ENCODE assay signal across 8 cellular contexts in genomic region chr1:20194770-20195463, GRCh38. TPM values are rescaled to one million over a fixed set of nuclear protein-coding genes. Genes with fewer than 3 reads are reported as not detected.
DNase-seq lines count a peak whose midpoint lies in the region; ATAC-seq and TF ChIP-seq lines count a peak whose summit lies in the region.

No MANE protein-coding gene starts in this region.

- no peak overlapping the region for H3K23ac ChIP-seq in IMR-90 (ENCODE audit: low read depth, low read length)

- TF ChIP-seq RAD21 in IMR-90 (IDR thresholded peaks at IDR 0.05; ENCODE audit: low read length), result peak; percentile 48

- H4K91ac ChIP-seq in IMR-90 (ENCODE audit: insufficient read depth, low read depth, low read length), result no peak overlapping the region

- H3K27ac ChIP-seq in CD8-positive, alpha-beta memory T cell (ENCODE audit: low read depth, low read length), result no peak overlapping the region
- no peak overlapping the region for H3K27ac ChIP-seq in IMR-90 (ENCODE audit: insufficient read depth, low read length)

- dilution Hi-C loops in IMR-90 (cut with HindIII; ENCODE audit: low sequenced_read_pairs, unreplicated experiment), result no loop called here

- H3K4me3 ChIP-seq in CD8-positive, alpha-beta memory T cell (ENCODE audit: low read length), result no peak overlapping the region
- H3K4me3 ChIP-seq in IMR-90 (ENCODE audit: insufficient read depth, low read depth, low read length) (no peak overlapping the region), retinal pigment epithelial cell (ENCODE audit: low read length) (no peak overlapping the region)

- H4K5ac ChIP-seq in IMR-90 (ENCODE audit: low read depth, low read length), result no peak overlapping the region

- H3K18ac ChIP-seq in IMR-90 (ENCODE audit: low read depth, low read length), result no peak overlapping the region

- H2BK20ac ChIP-seq in IMR-90 (ENCODE audit: low read depth, low read length), result no peak overlapping the region

- H3K14ac ChIP-seq in IMR-90 (replicated peaks; ENCODE audit: low read depth, low read length), result no peak overlapping the region

- H3K27me3 Mint-ChIP-seq in CD8-positive, alpha-beta memory T cell, result peaks cover 17 to 56% of the 10 kb centered on the region in 2 donors

- TF ChIP-seq POLR2A in IMR-90 (IDR thresholded peaks at IDR 0.05; ENCODE audit: low read depth, low read length) (no peak), GM18505 (IDR thresholded peaks at IDR 0.05; ENCODE audit: borderline replicate concordance, extremely low read depth, insufficient read depth, insufficient read length) (no peak)

- H3K36me3 Mint-ChIP-seq in CD8-positive, alpha-beta memory T cell, result no peaks in the 10 kb centered on the region
- H3K36me3 Mint-ChIP-seq in activated naive CD4-positive, alpha-beta T cell treated with anti-CD3 and anti-CD28 coated beads, Interleukin-2, amount 50 U/mL, for 72 hours, result no peaks in the 10 kb centered on the region

- no peaks in the 10 kb centered on the region for H3K9me3 ChIP-seq in CD8-positive, alpha-beta memory T cell (ENCODE audit: low read length)
- no peaks in the 10 kb centered on the region for H3K9me3 ChIP-seq in IMR-90 (ENCODE audit: control insufficient read depth, insufficient read depth, low read length)

- H2BK5ac ChIP-seq in IMR-90 (ENCODE audit: low read depth, low read length, poor library complexity, severe bottlenecking), result no peak overlapping the region

- WGBS in IMR-90 (ENCODE audit: extremely low coverage in 2 of 2, insufficient read length in 1 of 2), 2 experiments, result no CpG with 5 or more reads among the region's 15 CpGs

- CTCF ChIA-PET in CD8-positive, alpha-beta memory T cell (lab: Charles Lee), result interaction anchor here (1.0 to 5.3 kb wide), 7 partner anchors 13 to 276 kb away, joined by 3 to 47 read pairs (median 6); no protein-coding TSS in a partner anchor
- CTCF ChIA-PET in IMR-90 (lab: Yijun Ruan, JAX), result interaction anchor here (0.6 to 1.4 kb wide), 3 partner anchors 24 to 291 kb away, joined by 3 read pairs; partner anchors contain the start of gene CAMK2N1

- intact Hi-C loops in IMR-90 (cut with micrococcal nuclease) (loop anchor here (1.0 kb wide), 3 partner anchors 94 to 277 kb away; no protein-coding TSS in a partner anchor), cardiac septum (cut with DNase I) (loop anchor here (2.0 to 5.0 kb wide), 2 partner anchors 94 to 278 kb away; no protein-coding TSS in a partner anchor)

- no peaks in the 10 kb centered on the region for H4K20me1 ChIP-seq in IMR-90 (ENCODE audit: insufficient read depth, low read length)

- H3K27ac Mint-ChIP-seq in CD8-positive, alpha-beta memory T cell, result no peak overlapping the region
- H3K27ac Mint-ChIP-seq in activated naive CD4-positive, alpha-beta T cell treated with anti-CD3 and anti-CD28 coated beads, Interleukin-2, amount 50 U/mL, for 72 hours, result no peak overlapping the region

- H3K4ac ChIP-seq in IMR-90 (ENCODE audit: low read depth, low read length), result no peak overlapping the region

- no peaks in the 10 kb centered on the region for H3K9me3 Mint-ChIP-seq in CD8-positive, alpha-beta memory T cell
- no peaks in the 10 kb centered on the region for H3K9me3 Mint-ChIP-seq in activated naive CD4-positive, alpha-beta T cell treated with anti-CD3 and anti-CD28 coated beads, Interleukin-2, amount 50 U/mL, for 72 hours

- in situ Hi-C loops in IMR-90 (cut with MboI; ENCODE audit: low sequenced_read_pairs), result no loop called here

- TF ChIP-seq CTCF in IMR-90 (conservative IDR thresholded peaks at IDR 0.05; ENCODE audit: low read depth, low read length), result peak; percentile 59
- TF ChIP-seq CTCF in retinal pigment epithelial cell (conservative IDR thresholded peaks at IDR 0.05; ENCODE audit: low read depth, low read length), result peak; percentile 98

- no peak overlapping the region for H3K4me2 ChIP-seq in IMR-90 (ENCODE audit: low read depth, low read length)

- no peak overlapping the region for H3K4me3 Mint-ChIP-seq in CD8-positive, alpha-beta memory T cell

- POLR2A ChIA-PET in CD8-positive, alpha-beta memory T cell (lab: Charles Lee), result no interaction called here
- POLR2A ChIA-PET in IMR-90 (lab: Charles Lee; ENCODE audit: unreplicated experiment), result interaction anchor here (0.8 kb wide), 1 partner anchor 43 kb away, joined by 11 read pairs; no protein-coding TSS in a partner anchor

- no peaks in the 10 kb centered on the region for H3K9me1 ChIP-seq in IMR-90 (ENCODE audit: insufficient read depth, low read length)

- ATAC-seq in IMR-90 (ENCODE audit: low read depth), result peak; percentile 75
- peak; percentile 79 to 83 for ATAC-seq in activated naive CD4-positive, alpha-beta T cell treated with anti-CD3 and anti-CD28 coated beads, Interleukin-2, amount 50 U/mL, for 72 hours
- ATAC-seq in GM18505 (IDR thresholded peaks at IDR 0.05; ENCODE audit: unreplicated experiment), result no peak
- ATAC-seq in HG03460 (IDR thresholded peaks at IDR 0.05; ENCODE audit: unreplicated experiment), result no peak

- H3K56ac ChIP-seq in IMR-90 (ENCODE audit: extremely low read depth, insufficient read depth, low read length), result no peak overlapping the region

- no peak overlapping the region for H3K9ac ChIP-seq in IMR-90 (ENCODE audit: low read depth, low read length)

- H2BK15ac ChIP-seq in IMR-90 (ENCODE audit: low read depth, low read length), result no peak overlapping the region

- H2AFZ ChIP-seq in IMR-90 (replicated peaks; ENCODE audit: low read length, poor library complexity), result no peak overlapping the region

- peaks cover 0 to 4% (median 0%) of the 10 kb centered on the region in 3 donors for H3K4me1 Mint-ChIP-seq in CD8-positive, alpha-beta memory T cell

- no TSS peak for BruUV-seq in IMR-90 (replicated peaks; lab: Mats Ljungman, UMichigan)

- H3K36me3 ChIP-seq in CD8-positive, alpha-beta memory T cell (ENCODE audit: insufficient read depth, low read length), result no peaks in the 10 kb centered on the region
- no peaks in the 10 kb centered on the region for H3K36me3 ChIP-seq in IMR-90 (ENCODE audit: control insufficient read depth, insufficient read depth, low read length)

- H3K4me1 ChIP-seq in CD8-positive, alpha-beta memory T cell (ENCODE audit: insufficient read depth, low read length), result no peaks in the 10 kb centered on the region
- no peaks in the 10 kb centered on the region for H3K4me1 ChIP-seq in IMR-90 (ENCODE audit: control insufficient read depth, insufficient read depth, low read length)

- H4K8ac ChIP-seq in IMR-90 (ENCODE audit: low read depth in 2 of 2, low read length in 2 of 2), result no peak overlapping the region

- DNase-seq in CD8-positive, alpha-beta memory T cell, result peak; percentile 37 to 75 (median 56)
- DNase-seq in IMR-90, result peak; percentile 36
- peak; percentile 41 for DNase-seq in SKM-1 treated with dmso at 0.1 percent for 144 hours (lab: John Stamatoyannopoulos, UW; ENCODE audit: unreplicated experiment)
- DNase-seq in activated naive CD4-positive, alpha-beta T cell treated with anti-CD3 and anti-CD28 coated beads, Interleukin-2, amount 50 U/mL, for 72 hours (ENCODE audit: low spot score in 2 of 2), result peak in 1 of 2 donors; percentile 80
- DNase-seq in cardiac septum (ENCODE audit: low spot score), result peak; percentile 81
- DNase-seq in retinal pigment epithelial cell (ENCODE audit: low read depth), result no peak

- no peaks in the 10 kb centered on the region for H3K27me3 ChIP-seq in CD8-positive, alpha-beta memory T cell (ENCODE audit: insufficient read depth, low read length, poor library complexity, severe bottlenecking)
- H3K27me3 ChIP-seq in IMR-90 (ENCODE audit: control insufficient read depth, insufficient read depth, low read length), result peaks cover 35% of the 10 kb centered on the region

- no peak overlapping the region for H2AK9ac ChIP-seq in IMR-90 (replicated peaks; ENCODE audit: low read depth, low read length, poor library complexity)

- H2BK120ac ChIP-seq in IMR-90 (ENCODE audit: low read depth, low read length), result no peak overlapping the region

- no peaks in the 10 kb centered on the region for H3K79me1 ChIP-seq in IMR-90 (ENCODE audit: low read depth in 1 of 2, low read length in 2 of 2)

- H2AK5ac ChIP-seq in IMR-90 (ENCODE audit: low read depth, low read length), result no peak overlapping the region

TF ChIP-seq in IMR-90, 13 proteins besides CTCF, POLR2A, EP300 and RAD21:
- TF ChIP-seq, protein P1, sequence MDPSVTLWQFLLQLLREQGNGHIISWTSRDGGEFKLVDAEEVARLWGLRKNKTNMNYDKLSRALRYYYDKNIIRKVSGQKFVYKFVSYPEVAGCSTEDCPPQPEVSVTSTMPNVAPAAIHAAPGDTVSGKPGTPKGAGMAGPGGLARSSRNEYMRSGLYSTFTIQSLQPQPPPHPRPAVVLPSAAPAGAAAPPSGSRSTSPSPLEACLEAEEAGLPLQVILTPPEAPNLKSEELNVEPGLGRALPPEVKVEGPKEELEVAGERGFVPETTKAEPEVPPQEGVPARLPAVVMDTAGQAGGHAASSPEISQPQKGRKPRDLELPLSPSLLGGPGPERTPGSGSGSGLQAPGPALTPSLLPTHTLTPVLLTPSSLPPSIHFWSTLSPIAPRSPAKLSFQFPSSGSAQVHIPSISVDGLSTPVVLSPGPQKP (IDR thresholded peaks at IDR 0.05; ENCODE audit: borderline replicate concordance, low read depth, low read length), result no peak
- peak; percentile 64 for TF ChIP-seq SMC3 (IDR thresholded peaks at IDR 0.05; ENCODE audit: low read depth, low read length)

RNA-seq across cellular contexts. Expression of gene PLA2G2C, which starts 8.6 kb away (rescaled TPM):
- total RNA-seq in CD8-positive, alpha-beta memory T cell, result not detected
- not detected for polyA plus RNA-seq in CD8-positive, alpha-beta memory T cell
- total RNA-seq in IMR-90 (2012; rRNA removed), result not detected in 2 replicates
- not detected in 2 replicates for polyA plus RNA-seq in IMR-90 (2012; rRNA removed)
- polyA plus RNA-seq in IMR-90 (2012; cell fraction: cytosol; rRNA removed), result not detected in 2 replicates
- not detected in 2 replicates for polyA plus RNA-seq in IMR-90 (2012; cell fraction: nucleus; rRNA removed; ENCODE audit: low replicate concordance)
- total RNA-seq in activated naive CD4-positive, alpha-beta T cell treated with anti-CD3 and anti-CD28 coated beads, Interleukin-2, amount 50 U/mL, for 72 hours, result under 1 TPM in 1 of 2 donors, not detected in 1; 0.58 TPM
- not detected for total RNA-seq in cardiac septum

RNA-seq across cellular contexts. Expression of gene UBXN10, which starts 9.0 kb away (rescaled TPM):
- under 1 TPM; 0.38 to 0.50 TPM for total RNA-seq in CD8-positive, alpha-beta memory T cell
- 1.4 TPM for polyA plus RNA-seq in CD8-positive, alpha-beta memory T cell
- total RNA-seq in IMR-90 (2012; rRNA removed), result not detected in 2 replicates
- polyA plus RNA-seq in IMR-90 (2012; rRNA removed), result not detected in 2 replicates
- not detected in 2 replicates for polyA plus RNA-seq in IMR-90 (2012; cell fraction: cytosol; rRNA removed)
- not detected in 2 replicates for polyA plus RNA-seq in IMR-90 (2012; cell fraction: nucleus; rRNA removed; ENCODE audit: low replicate concordance)
- 1 to 10 TPM in 1 of 2 donors, under 1 TPM in 1; 0.09 to 1.3 TPM for total RNA-seq in activated naive CD4-positive, alpha-beta T cell treated with anti-CD3 and anti-CD28 coated beads, Interleukin-2, amount 50 U/mL, for 72 hours
- total RNA-seq in cardiac septum, result 0.30 TPM

RNA-seq across cellular contexts. Expression of gene PLA2G2F, which starts 55.8 kb away (rescaled TPM):
- total RNA-seq in CD8-positive, alpha-beta memory T cell, result not detected
- not detected for polyA plus RNA-seq in CD8-positive, alpha-beta memory T cell
- total RNA-seq in IMR-90 (2012; rRNA removed) (not detected in 2 replicates), cardiac septum (not detected)
- not detected in 2 replicates for polyA plus RNA-seq in IMR-90 (2012; rRNA removed)
- not detected in 2 replicates for polyA plus RNA-seq in IMR-90 (2012; cell fraction: cytosol; rRNA removed)
- polyA plus RNA-seq in IMR-90 (2012; cell fraction: nucleus; rRNA removed; ENCODE audit: low replicate concordance), result not detected in 2 replicates
- total RNA-seq in activated naive CD4-positive, alpha-beta T cell treated with anti-CD3 and anti-CD28 coated beads, Interleukin-2, amount 50 U/mL, for 72 hours, result not detected

Comparison
In these comparisons a context has a peak if more than half of its experiments do, and no peak if none do; other contexts are left out.
1. ATAC-seq: peak in IMR-90 (single experiment) and activated naive CD4-positive, alpha-beta T cell treated with anti-CD3 and anti-CD28 coated beads, Interleukin-2, amount 50 U/mL, for 72 hours (2 of 2); none in GM18505 (single experiment) and HG03460 (single experiment).